8 cellular contexts compared by ENCODE assay signal in the genomic region with DNA sequence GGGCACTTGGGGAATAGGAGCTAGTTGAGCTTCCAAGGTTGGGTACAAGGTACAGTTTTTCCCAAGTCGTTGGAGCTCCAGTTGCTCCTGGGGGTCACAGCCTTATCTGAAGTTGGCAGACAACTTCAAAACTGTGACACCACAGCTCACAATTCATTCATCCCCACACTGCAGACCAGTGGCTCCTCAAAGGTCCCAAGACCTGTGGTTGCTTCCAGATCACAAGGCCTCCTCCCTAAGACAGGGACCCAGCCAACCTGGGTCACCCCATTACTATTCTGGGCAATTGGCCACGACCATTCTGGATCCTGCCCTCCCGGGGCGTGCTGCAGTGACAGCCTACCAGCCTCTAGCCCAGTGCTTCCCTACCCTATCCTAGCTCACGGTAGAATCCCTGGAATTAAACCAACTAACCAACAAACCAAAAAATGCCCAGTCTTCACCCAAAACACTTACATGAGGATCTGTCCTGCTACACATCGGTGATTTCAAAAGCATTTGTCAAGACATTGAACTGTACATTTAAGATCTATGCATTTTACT. TPM values are rescaled to one million over a fixed set of nuclear protein-coding genes. Genes with fewer than 3 reads are reported as not detected.
DNase-seq lines count a peak whose midpoint lies in the region; ATAC-seq and TF ChIP-seq lines count a peak whose summit lies in the region.

No MANE protein-coding gene starts in this region.

- no peaks in the 10 kb centered on the region for H3K9me3 ChIP-seq in SU-DHL-6 (ENCODE audit: insufficient read depth, low read length)
- no peaks in the 10 kb centered on the region for H3K9me3 ChIP-seq in aorta (ENCODE audit: control insufficient read depth, low read length)

- peak overlapping the region; percentile 66 for H3K27ac ChIP-seq in SU-DHL-6 (ENCODE audit: low read depth, low read length)
- H3K27ac ChIP-seq in aorta (ENCODE audit: low read depth in 1 of 2, low read length in 2 of 2): peak overlapping the region in 1 of 2 donors; percentile 41

- H3K27me3 Mint-ChIP-seq in activated CD4-positive, alpha-beta T cell treated with anti-CD3 and anti-CD28 coated beads, Interleukin-2, amount 10 ng/mL, durations not matched to agents 7 days and 5 days: no peaks in the 10 kb centered on the region

- no peaks in the 10 kb centered on the region for H3K9me2 ChIP-seq in SU-DHL-6 (replicated peaks; ENCODE audit: insufficient read depth, low read length)

- peaks cover 35% of the 10 kb centered on the region for H3K79me2 ChIP-seq in SU-DHL-6 (ENCODE audit: insufficient read depth, low read length)

- intact Hi-C loops in aorta (cut with DNase I): no loop called here

- H3K4me3 ChIP-seq in SU-DHL-6 (ENCODE audit: insufficient read depth, low read length, poor library complexity, severe bottlenecking) (peak overlapping the region; percentile 58), fibroblast of villous mesenchyme (ENCODE audit: low read depth, low read length) (peak overlapping the region; percentile 63), skeletal muscle cell (ENCODE audit: low read depth, low read length) (peak overlapping the region; percentile 76), aorta (ENCODE audit: low read length in 2 of 2) (no peak overlapping the region)

- peak overlapping the region; percentile 85 for H3K4me3 Mint-ChIP-seq in activated CD4-positive, alpha-beta T cell treated with anti-CD3 and anti-CD28 coated beads, Interleukin-2, amount 10 ng/mL, durations not matched to agents 7 days and 5 days

- CTCF ChIA-PET in activated CD4-positive, alpha-beta T cell treated with anti-CD3 and anti-CD28 coated beads, Interleukin-2, amount 10 ng/mL, durations not matched to agents 7 days and 5 days (lab: Charles Lee): interaction anchor here (0.6 to 4.6 kb wide), 16 partner anchors 10 to 206 kb away, joined by 3 to 47 read pairs (median 6); a partner anchor contains a TSS

- peak overlapping the region; percentile 29 for H2AFZ ChIP-seq in SU-DHL-6 (ENCODE audit: low read depth, low read length, severe bottlenecking)

- TF ChIP-seq CTCF in SU-DHL-6 (IDR thresholded peaks at IDR 0.05; ENCODE audit: insufficient read depth, low read length, poor library complexity, severe bottlenecking) (no peak), fibroblast of villous mesenchyme (IDR thresholded peaks at IDR 0.05; ENCODE audit: insufficient read depth, low read depth, low read length) (no peak)

- 7 to 9% methylated on average over 6 of the region's 6 CpGs for WGBS in aorta, 2 donors

- H3K36me3 ChIP-seq in SU-DHL-6 (ENCODE audit: low read length) (no peaks in the 10 kb centered on the region), aorta (ENCODE audit: control insufficient read depth in 1 of 2, insufficient read depth in 2 of 2, low read length in 1 of 2) (no peaks in the 10 kb centered on the region)

- H3K4me1 ChIP-seq in aorta (ENCODE audit: control insufficient read depth in 1 of 2, insufficient read depth in 2 of 2, low read length in 2 of 2): no peaks in the 10 kb centered on the region

- H4K20me1 ChIP-seq in SU-DHL-6 (ENCODE audit: low read depth, low read length): no peaks in the 10 kb centered on the region; the same call in 1 of the 2 replicates

- peak overlapping the region; percentile 57 for H3K9ac ChIP-seq in SU-DHL-6 (ENCODE audit: low read length)

- no peak for DNase-seq in activated CD4-positive, alpha-beta T cell treated with anti-CD3 and anti-CD28 coated beads, Interleukin-2, amount 10 ng/mL, durations not matched to agents 7 days and 5 days
- DNase-seq in activated CD4-positive, alpha-beta T cell treated with anti-CD3 and anti-CD28 coated beads for 1 hour: no peak
- no peak for DNase-seq in fibroblast of villous mesenchyme (ENCODE audit: low read depth)
- DNase-seq in skeletal muscle cell (ENCODE audit: low read depth): no peak
- DNase-seq in aorta: no peak
- no peak for DNase-seq in AML-193 (lab: John Stamatoyannopoulos, UW)

- H3K27ac Mint-ChIP-seq in activated CD4-positive, alpha-beta T cell treated with anti-CD3 and anti-CD28 coated beads, Interleukin-2, amount 10 ng/mL, durations not matched to agents 7 days and 5 days: peak overlapping the region; percentile 87

- H3K27me3 ChIP-seq in SU-DHL-6 (ENCODE audit: low read length): no peaks in the 10 kb centered on the region
- H3K27me3 ChIP-seq in aorta (ENCODE audit: control insufficient read depth in 1 of 2, insufficient read depth in 2 of 2, low read length in 1 of 2): no peaks in the 10 kb centered on the region

- no peak for ATAC-seq in GM19397 (IDR thresholded peaks at IDR 0.05; ENCODE audit: unreplicated experiment)
- no peak for ATAC-seq in aorta (ENCODE audit: low FRiP score)

- POLR2A ChIA-PET in activated CD4-positive, alpha-beta T cell treated with anti-CD3 and anti-CD28 coated beads, Interleukin-2, amount 10 ng/mL, durations not matched to agents 7 days and 5 days (lab: Charles Lee): interaction anchor here (0.6 to 3.0 kb wide), 2 partner anchors 18 to 91 kb away, joined by 6 to 9 read pairs; a partner anchor contains a TSS

- H3K36me3 Mint-ChIP-seq in activated CD4-positive, alpha-beta T cell treated with anti-CD3 and anti-CD28 coated beads, Interleukin-2, amount 10 ng/mL, durations not matched to agents 7 days and 5 days (ENCODE audit: low read depth): peaks cover 26% of the 10 kb centered on the region

- peaks cover 31% of the 10 kb centered on the region for H3F3A ChIP-seq in SU-DHL-6 (ENCODE audit: insufficient read depth)

- H3K9me3 Mint-ChIP-seq in activated CD4-positive, alpha-beta T cell treated with anti-CD3 and anti-CD28 coated beads, Interleukin-2, amount 10 ng/mL, durations not matched to agents 7 days and 5 days: no peaks in the 10 kb centered on the region

- H3K4me2 ChIP-seq in SU-DHL-6 (ENCODE audit: low read depth, low read length, poor library complexity, severe bottlenecking): peak overlapping the region; percentile 64

- peaks cover 42% of the 10 kb centered on the region for H3K4me1 Mint-ChIP-seq in activated CD4-positive, alpha-beta T cell treated with anti-CD3 and anti-CD28 coated beads, Interleukin-2, amount 10 ng/mL, durations not matched to agents 7 days and 5 days

RNA-seq across cellular contexts. Expression of a gene that starts 0.9 kb away (rescaled TPM):
- 10 to 100 TPM; 21.5 to 21.8 TPM for total RNA-seq in activated CD4-positive, alpha-beta T cell treated with anti-CD3 and anti-CD28 coated beads, Interleukin-2, amount 10 ng/mL, durations not matched to agents 7 days and 5 days
- total RNA-seq in fibroblast of villous mesenchyme (9.0 and 9.9 TPM in 2 replicates), aorta (1 to 10 TPM; 4.0 to 5.5 TPM)
- polyA plus RNA-seq in aorta: 10 to 100 TPM in 1 of 2 donors, 1 to 10 TPM in 1; 4.7 to 16.2 TPM

RNA-seq across cellular contexts. Expression of a gene that starts 17.8 kb away (rescaled TPM):
- total RNA-seq in activated CD4-positive, alpha-beta T cell treated with anti-CD3 and anti-CD28 coated beads, Interleukin-2, amount 10 ng/mL, durations not matched to agents 7 days and 5 days: 1,000 to 10,000 TPM; 1,140 to 1,273 TPM
- total RNA-seq in fibroblast of villous mesenchyme (3,707 and 5,728 TPM in 2 replicates), aorta (1,000 to 10,000 TPM; 1,050 to 1,178 TPM)
- 1,000 to 10,000 TPM; 1,845 to 3,139 TPM for polyA plus RNA-seq in aorta

RNA-seq across cellular contexts. Expression of a gene that starts 18.2 kb away (rescaled TPM):
- 100 to 1,000 TPM; 184 to 187 TPM for total RNA-seq in activated CD4-positive, alpha-beta T cell treated with anti-CD3 and anti-CD28 coated beads, Interleukin-2, amount 10 ng/mL, durations not matched to agents 7 days and 5 days
- total RNA-seq in fibroblast of villous mesenchyme (9.0 and 11.2 TPM in 2 replicates), aorta (10 to 100 TPM in 1 of 2 donors, 1 to 10 TPM in 1; 7.2 to 18.2 TPM)
- polyA plus RNA-seq in aorta: 10 to 100 TPM in 1 of 2 donors, 1 to 10 TPM in 1; 3.5 to 14.8 TPM

RNA-seq across cellular contexts. Expression of a gene that starts 28.5 kb away (rescaled TPM):
- 10 to 100 TPM; 57.3 to 57.7 TPM for total RNA-seq in activated CD4-positive, alpha-beta T cell treated with anti-CD3 and anti-CD28 coated beads, Interleukin-2, amount 10 ng/mL, durations not matched to agents 7 days and 5 days
- total RNA-seq in fibroblast of villous mesenchyme: 7.3 and 10.3 TPM in 2 replicates
- 10 to 100 TPM; 11.1 to 15.4 TPM for total RNA-seq in aorta
- 10 to 100 TPM; 13.0 to 19.0 TPM for polyA plus RNA-seq in aorta

RNA-seq across cellular contexts. Expression of a gene that starts 39.2 kb away (rescaled TPM):
- 10 to 100 TPM; 44.1 to 53.5 TPM for total RNA-seq in activated CD4-positive, alpha-beta T cell treated with anti-CD3 and anti-CD28 coated beads, Interleukin-2, amount 10 ng/mL, durations not matched to agents 7 days and 5 days
- 121 and 141 TPM in 2 replicates for total RNA-seq in fibroblast of villous mesenchyme
- 100 to 1,000 TPM in 1 of 2 donors, 10 to 100 TPM in 1; 86.0 to 113 TPM for total RNA-seq in aorta
- 10 to 100 TPM; 26.9 to 59.1 TPM for polyA plus RNA-seq in aorta

Comparison
In these comparisons a context has a peak if more than half of its experiments do, and no peak if none do; other contexts are left out.
1. H3K4me3 ChIP-seq: peak in SU-DHL-6 (single experiment), fibroblast of villous mesenchyme (single experiment) and skeletal muscle cell (single experiment); none in aorta (0 of 2).
2. RNA of a gene that starts 18.2 kb away (total RNA-seq): 184 to 187 TPM in activated CD4-positive, alpha-beta T cell treated with anti-CD3 and anti-CD28 coated beads, Interleukin-2, amount 10 ng/mL, durations not matched to agents 7 days and 5 days; 7.2 to 18.2 TPM in aorta and 9.0 to 11.2 TPM in fibroblast of villous mesenchyme; every median in the first group is over 4 times any median in the second.